ENCODE assay signal across 1 cellular context in the genomic region with DNA sequence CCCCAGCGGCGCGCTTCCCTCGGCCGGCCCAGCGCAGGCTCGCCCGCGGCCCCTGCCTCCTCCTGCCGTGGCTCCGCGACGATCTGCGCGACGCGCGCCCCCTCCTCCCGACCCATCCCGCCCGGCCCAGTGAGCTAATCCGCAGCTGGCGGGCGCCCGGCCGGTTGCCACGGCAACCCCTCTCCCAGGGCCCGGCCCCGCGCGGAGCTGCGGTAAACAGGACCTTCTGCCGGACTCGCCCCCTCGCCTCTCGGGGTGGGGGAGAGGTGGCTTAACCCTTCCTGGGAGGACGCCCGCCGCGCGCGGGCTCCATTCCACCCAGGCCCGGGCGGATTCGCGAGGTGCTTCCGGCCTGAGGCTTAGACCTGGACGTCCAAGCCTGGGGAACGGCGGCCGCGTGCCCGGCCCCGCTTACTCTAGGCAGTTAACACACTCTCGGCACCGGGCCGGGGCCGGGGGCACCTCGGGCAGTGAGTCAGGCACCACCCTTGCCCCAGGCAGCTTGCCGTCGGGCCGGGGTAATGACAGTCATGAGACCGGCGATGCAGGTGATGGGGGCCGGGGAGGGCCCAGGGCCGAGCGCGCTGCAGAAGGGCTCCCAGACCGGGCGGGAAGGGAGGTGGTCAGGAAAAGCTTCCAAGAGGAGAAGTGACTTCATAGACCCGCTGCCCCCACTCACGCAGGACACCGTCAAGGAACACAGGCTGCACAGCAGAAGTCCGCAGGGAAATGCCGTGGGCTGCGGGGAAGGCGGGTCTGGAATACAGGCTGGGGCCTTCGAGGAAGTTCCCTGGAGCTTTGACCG.
TF ChIP-seq lines count a peak whose summit lies in the region.

A gene with protein sequence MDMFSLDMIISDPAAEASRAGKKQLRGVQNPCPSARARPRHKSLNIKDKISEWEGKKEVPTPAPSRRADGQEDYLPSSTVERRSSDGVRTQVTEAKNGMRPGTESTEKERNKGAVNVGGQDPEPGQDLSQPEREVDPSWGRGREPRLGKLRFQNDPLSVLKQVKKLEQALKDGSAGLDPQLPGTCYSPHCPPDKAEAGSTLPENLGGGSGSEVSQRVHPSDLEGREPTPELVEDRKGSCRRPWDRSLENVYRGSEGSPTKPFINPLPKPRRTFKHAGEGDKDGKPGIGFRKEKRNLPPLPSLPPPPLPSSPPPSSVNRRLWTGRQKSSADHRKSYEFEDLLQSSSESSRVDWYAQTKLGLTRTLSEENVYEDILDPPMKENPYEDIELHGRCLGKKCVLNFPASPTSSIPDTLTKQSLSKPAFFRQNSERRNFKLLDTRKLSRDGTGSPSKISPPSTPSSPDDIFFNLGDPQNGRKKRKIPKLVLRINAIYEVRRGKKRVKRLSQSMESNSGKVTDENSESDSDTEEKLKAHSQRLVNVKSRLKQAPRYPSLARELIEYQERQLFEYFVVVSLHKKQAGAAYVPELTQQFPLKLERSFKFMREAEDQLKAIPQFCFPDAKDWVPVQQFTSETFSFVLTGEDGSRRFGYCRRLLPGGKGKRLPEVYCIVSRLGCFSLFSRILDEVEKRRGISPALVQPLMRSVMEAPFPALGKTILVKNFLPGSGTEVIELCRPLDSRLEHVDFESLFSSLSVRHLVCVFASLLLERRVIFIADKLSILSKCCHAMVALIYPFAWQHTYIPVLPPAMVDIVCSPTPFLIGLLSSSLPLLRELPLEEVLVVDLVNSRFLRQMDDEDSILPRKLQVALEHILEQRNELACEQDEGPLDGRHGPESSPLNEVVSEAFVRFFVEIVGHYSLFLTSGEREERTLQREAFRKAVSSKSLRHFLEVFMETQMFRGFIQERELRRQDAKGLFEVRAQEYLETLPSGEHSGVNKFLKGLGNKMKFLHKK (minus strand): TSS at position 87 of the 805 bp plus-strand sequence. CDS start 38,416 bp downstream, outside the sequence.

TF ChIP-seq in HEK293, 187 proteins besides CTCF, POLR2A, EP300 and RAD21 (continued from another document and continues in another):
- TF ChIP-seq, protein P1, sequence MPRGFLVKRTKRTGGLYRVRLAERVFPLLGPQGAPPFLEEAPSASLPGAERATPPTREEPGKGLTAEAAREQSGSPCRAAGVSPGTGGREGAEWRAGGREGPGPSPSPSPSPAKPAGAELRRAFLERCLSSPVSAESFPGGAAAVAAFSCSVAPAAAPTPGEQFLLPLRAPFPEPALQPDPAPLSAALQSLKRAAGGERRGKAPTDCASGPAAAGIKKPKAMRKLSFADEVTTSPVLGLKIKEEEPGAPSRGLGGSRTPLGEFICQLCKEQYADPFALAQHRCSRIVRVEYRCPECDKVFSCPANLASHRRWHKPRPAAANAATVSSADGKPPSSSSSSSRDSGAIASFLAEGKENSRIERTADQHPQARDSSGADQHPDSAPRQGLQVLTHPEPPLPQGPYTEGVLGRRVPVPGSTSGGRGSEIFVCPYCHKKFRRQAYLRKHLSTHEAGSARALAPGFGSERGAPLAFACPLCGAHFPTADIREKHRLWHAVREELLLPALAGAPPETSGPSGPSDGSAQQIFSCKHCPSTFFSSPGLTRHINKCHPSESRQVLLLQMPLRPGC (tag by site-specific recombination; IDR thresholded peaks at IDR 0.05): no peak
- TF ChIP-seq IKZF3 (tag by site-specific recombination; IDR thresholded peaks at IDR 0.05) (no peak), ZNF311 (tag by site-specific recombination; IDR thresholded peaks at IDR 0.05; ENCODE audit: borderline replicate concordance) (no peak), WT1 (tag by site-specific recombination; IDR thresholded peaks at IDR 0.05) (no peak), ZNF174 (tag by site-specific recombination; IDR thresholded peaks at IDR 0.05) (no peak), SCRT1 (tag by site-specific recombination; IDR thresholded peaks at IDR 0.05; ENCODE audit: borderline replicate concordance) (no peak), MEIS1 (CRISPR knock-in tag; IDR thresholded peaks at IDR 0.05; ENCODE audit: borderline replicate concordance) (no peak), REPIN1 (tag by site-specific recombination; IDR thresholded peaks at IDR 0.05; ENCODE audit: low read depth) (no peak), GLIS1 (tag by site-specific recombination; IDR thresholded peaks at IDR 0.05) (peak; percentile 94), ZNF223 (tag by site-specific recombination; IDR thresholded peaks at IDR 0.05) (0 out of 2 replicates have a peak, but pooled peaks have one; percentile 28), ZNF514 (tag by site-specific recombination; IDR thresholded peaks at IDR 0.05) (no peak), ZBTB8A (tag by site-specific recombination; IDR thresholded peaks at IDR 0.05) (peak; percentile 40; the same call in 1 of the 2 replicates), ZFP41 (tag by site-specific recombination; IDR thresholded peaks at IDR 0.05; ENCODE audit: borderline replicate concordance) (no peak), ZNF239 (tag by site-specific recombination; IDR thresholded peaks at IDR 0.05) (no peak), ZFP69B (tag by site-specific recombination; IDR thresholded peaks at IDR 0.05) (0 out of 2 replicates have a peak, but pooled peaks have one; percentile 51), OVOL3 (tag by site-specific recombination; IDR thresholded peaks at IDR 0.05) (no peak), ZNF777 (tag by site-specific recombination; IDR thresholded peaks at IDR 0.05; ENCODE audit: borderline replicate concordance) (peak; percentile 87), ZNF366 (tag by site-specific recombination; conservative IDR thresholded peaks at IDR 0.05) (no peak), ZNF341 (tag by site-specific recombination; IDR thresholded peaks at IDR 0.05; ENCODE audit: low read depth) (peak; percentile 53), ZNF157 (tag by site-specific recombination; IDR thresholded peaks at IDR 0.05) (no peak), ZNF660 (tag by site-specific recombination; IDR thresholded peaks at IDR 0.05) (no peak), ZBTB21 (tag by site-specific recombination; IDR thresholded peaks at IDR 0.05) (no peak), ZNF302 (tag by site-specific recombination; IDR thresholded peaks at IDR 0.05; ENCODE audit: low read depth) (no peak), GLIS2 (tag by site-specific recombination; IDR thresholded peaks at IDR 0.05) (peak; percentile 64), KLF16 (tag by site-specific recombination; IDR thresholded peaks at IDR 0.05) (0 out of 2 replicates have a peak, but pooled peaks have one; percentile 33), KLF9 (tag by site-specific recombination; IDR thresholded peaks at IDR 0.05; ENCODE audit: low read depth) (no peak)
- TF ChIP-seq, protein P2, sequence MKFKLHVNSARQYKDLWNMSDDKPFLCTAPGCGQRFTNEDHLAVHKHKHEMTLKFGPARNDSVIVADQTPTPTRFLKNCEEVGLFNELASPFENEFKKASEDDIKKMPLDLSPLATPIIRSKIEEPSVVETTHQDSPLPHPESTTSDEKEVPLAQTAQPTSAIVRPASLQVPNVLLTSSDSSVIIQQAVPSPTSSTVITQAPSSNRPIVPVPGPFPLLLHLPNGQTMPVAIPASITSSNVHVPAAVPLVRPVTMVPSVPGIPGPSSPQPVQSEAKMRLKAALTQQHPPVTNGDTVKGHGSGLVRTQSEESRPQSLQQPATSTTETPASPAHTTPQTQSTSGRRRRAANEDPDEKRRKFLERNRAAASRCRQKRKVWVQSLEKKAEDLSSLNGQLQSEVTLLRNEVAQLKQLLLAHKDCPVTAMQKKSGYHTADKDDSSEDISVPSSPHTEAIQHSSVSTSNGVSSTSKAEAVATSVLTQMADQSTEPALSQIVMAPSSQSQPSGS (tag by site-specific recombination; IDR thresholded peaks at IDR 0.05; ENCODE audit: low read depth): no peak
- TF ChIP-seq, protein P3, sequence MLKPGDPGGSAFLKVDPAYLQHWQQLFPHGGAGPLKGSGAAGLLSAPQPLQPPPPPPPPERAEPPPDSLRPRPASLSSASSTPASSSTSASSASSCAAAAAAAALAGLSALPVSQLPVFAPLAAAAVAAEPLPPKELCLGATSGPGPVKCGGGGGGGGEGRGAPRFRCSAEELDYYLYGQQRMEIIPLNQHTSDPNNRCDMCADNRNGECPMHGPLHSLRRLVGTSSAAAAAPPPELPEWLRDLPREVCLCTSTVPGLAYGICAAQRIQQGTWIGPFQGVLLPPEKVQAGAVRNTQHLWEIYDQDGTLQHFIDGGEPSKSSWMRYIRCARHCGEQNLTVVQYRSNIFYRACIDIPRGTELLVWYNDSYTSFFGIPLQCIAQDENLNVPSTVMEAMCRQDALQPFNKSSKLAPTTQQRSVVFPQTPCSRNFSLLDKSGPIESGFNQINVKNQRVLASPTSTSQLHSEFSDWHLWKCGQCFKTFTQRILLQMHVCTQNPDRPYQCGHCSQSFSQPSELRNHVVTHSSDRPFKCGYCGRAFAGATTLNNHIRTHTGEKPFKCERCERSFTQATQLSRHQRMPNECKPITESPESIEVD (tag by site-specific recombination; IDR thresholded peaks at IDR 0.05): no peak
- TF ChIP-seq, protein P4, sequence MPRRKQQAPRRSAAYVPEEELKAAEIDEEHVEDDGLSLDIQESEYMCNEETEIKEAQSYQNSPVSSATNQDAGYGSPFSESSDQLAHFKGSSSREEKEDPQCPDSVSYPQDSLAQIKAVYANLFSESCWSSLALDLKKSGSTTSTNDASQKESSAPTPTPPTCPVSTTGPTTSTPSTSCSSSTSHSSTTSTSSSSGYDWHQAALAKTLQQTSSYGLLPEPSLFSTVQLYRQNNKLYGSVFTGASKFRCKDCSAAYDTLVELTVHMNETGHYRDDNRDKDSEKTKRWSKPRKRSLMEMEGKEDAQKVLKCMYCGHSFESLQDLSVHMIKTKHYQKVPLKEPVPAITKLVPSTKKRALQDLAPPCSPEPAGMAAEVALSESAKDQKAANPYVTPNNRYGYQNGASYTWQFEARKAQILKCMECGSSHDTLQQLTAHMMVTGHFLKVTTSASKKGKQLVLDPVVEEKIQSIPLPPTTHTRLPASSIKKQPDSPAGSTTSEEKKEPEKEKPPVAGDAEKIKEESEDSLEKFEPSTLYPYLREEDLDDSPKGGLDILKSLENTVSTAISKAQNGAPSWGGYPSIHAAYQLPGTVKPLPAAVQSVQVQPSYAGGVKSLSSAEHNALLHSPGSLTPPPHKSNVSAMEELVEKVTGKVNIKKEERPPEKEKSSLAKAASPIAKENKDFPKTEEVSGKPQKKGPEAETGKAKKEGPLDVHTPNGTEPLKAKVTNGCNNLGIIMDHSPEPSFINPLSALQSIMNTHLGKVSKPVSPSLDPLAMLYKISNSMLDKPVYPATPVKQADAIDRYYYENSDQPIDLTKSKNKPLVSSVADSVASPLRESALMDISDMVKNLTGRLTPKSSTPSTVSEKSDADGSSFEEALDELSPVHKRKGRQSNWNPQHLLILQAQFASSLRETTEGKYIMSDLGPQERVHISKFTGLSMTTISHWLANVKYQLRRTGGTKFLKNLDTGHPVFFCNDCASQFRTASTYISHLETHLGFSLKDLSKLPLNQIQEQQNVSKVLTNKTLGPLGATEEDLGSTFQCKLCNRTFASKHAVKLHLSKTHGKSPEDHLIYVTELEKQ (tag by site-specific recombination; IDR thresholded peaks at IDR 0.05; ENCODE audit: borderline replicate concordance): no peak
- TF ChIP-seq, protein P5, sequence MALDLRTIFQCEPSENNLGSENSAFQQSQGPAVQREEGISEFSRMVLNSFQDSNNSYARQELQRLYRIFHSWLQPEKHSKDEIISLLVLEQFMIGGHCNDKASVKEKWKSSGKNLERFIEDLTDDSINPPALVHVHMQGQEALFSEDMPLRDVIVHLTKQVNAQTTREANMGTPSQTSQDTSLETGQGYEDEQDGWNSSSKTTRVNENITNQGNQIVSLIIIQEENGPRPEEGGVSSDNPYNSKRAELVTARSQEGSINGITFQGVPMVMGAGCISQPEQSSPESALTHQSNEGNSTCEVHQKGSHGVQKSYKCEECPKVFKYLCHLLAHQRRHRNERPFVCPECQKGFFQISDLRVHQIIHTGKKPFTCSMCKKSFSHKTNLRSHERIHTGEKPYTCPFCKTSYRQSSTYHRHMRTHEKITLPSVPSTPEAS (tag by site-specific recombination; IDR thresholded peaks at IDR 0.05): no peak
- TF ChIP-seq, protein P6, sequence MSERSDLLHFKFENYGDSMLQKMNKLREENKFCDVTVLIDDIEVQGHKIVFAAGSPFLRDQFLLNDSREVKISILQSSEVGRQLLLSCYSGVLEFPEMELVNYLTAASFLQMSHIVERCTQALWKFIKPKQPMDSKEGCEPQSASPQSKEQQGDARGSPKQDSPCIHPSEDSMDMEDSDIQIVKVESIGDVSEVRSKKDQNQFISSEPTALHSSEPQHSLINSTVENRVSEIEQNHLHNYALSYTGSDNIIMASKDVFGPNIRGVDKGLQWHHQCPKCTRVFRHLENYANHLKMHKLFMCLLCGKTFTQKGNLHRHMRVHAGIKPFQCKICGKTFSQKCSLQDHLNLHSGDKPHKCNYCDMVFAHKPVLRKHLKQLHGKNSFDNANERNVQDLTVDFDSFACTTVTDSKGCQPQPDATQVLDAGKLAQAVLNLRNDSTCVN (tag by site-specific recombination; optimal IDR thresholded peaks at IDR 0.05): peak; percentile 5
- TF ChIP-seq, protein P7, sequence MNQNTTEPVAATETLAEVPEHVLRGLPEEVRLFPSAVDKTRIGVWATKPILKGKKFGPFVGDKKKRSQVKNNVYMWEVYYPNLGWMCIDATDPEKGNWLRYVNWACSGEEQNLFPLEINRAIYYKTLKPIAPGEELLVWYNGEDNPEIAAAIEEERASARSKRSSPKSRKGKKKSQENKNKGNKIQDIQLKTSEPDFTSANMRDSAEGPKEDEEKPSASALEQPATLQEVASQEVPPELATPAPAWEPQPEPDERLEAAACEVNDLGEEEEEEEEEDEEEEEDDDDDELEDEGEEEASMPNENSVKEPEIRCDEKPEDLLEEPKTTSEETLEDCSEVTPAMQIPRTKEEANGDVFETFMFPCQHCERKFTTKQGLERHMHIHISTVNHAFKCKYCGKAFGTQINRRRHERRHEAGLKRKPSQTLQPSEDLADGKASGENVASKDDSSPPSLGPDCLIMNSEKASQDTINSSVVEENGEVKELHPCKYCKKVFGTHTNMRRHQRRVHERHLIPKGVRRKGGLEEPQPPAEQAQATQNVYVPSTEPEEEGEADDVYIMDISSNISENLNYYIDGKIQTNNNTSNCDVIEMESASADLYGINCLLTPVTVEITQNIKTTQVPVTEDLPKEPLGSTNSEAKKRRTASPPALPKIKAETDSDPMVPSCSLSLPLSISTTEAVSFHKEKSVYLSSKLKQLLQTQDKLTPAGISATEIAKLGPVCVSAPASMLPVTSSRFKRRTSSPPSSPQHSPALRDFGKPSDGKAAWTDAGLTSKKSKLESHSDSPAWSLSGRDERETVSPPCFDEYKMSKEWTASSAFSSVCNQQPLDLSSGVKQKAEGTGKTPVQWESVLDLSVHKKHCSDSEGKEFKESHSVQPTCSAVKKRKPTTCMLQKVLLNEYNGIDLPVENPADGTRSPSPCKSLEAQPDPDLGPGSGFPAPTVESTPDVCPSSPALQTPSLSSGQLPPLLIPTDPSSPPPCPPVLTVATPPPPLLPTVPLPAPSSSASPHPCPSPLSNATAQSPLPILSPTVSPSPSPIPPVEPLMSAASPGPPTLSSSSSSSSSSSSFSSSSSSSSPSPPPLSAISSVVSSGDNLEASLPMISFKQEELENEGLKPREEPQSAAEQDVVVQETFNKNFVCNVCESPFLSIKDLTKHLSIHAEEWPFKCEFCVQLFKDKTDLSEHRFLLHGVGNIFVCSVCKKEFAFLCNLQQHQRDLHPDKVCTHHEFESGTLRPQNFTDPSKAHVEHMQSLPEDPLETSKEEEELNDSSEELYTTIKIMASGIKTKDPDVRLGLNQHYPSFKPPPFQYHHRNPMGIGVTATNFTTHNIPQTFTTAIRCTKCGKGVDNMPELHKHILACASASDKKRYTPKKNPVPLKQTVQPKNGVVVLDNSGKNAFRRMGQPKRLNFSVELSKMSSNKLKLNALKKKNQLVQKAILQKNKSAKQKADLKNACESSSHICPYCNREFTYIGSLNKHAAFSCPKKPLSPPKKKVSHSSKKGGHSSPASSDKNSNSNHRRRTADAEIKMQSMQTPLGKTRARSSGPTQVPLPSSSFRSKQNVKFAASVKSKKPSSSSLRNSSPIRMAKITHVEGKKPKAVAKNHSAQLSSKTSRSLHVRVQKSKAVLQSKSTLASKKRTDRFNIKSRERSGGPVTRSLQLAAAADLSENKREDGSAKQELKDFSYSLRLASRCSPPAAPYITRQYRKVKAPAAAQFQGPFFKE (tag by site-specific recombination; IDR thresholded peaks at IDR 0.05; ENCODE audit: borderline replicate concordance): no peak
